21 cellular contexts compared by ENCODE assay signal in the genomic region with DNA sequence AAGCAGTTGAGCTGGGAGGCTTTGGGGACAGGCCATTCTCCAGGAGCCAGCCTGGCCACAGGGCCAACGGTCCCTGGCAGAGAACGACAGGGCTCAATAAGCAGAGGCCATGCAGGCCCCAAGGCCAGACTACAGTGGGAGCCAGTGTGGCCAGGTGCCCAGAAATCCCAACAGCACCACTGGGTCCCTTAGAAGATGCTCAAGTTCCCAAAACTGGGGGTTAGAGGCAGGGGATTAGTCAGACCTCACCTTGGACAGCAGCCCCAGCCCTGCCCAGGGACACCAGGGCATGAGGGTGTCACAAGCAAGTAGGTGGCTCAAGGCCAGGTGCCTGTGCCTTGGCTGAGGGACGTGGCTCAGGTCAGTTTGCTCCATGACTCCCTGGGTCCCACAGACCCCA.
"Had no signal": no experiment of that assay in that cellular context is flagged by ENCODE, and none has a peak within 500 bp of the region (broad histone marks: within the 10 kb centered on the region; RNA-seq: fewer than 3 reads in every experiment).

No MANE protein-coding gene starts in this region.

- H3K36me3 Mint-ChIP-seq: WTC11 had no signal

- H3K27me3 ChIP-seq: esophagus squamous epithelium, gastroesophageal sphincter, stomach, suprapubic skin, tibial nerve had no signal

- H3K4me3 Mint-ChIP-seq: activated naive CD4-positive, alpha-beta T cell treated with anti-CD3 and anti-CD28 coated beads for 36 hours; activated naive CD8-positive, alpha-beta T cell treated with anti-CD3 and anti-CD28 coated beads, Interleukin-2, amount 10 ng/mL, durations not matched to agents 7 days and 5 days; activated T-cell treated with anti-CD3 and anti-CD28 coated beads, Interleukin-2, amount 50 U/mL, for 4 hours; endodermal cell; nephron progenitor cell; T-helper 1 cell treated with Interleukin-12 subunit alpha and Interleukin-12 subunit beta and Interleukin-4 antibody, amounts not matched to agents 30 μg/mL and 1 μg/mL, for 36 hours; WTC11 had no signal

- H3K9me3 ChIP-seq: esophagus squamous epithelium, gastroesophageal sphincter, stomach, suprapubic skin had no signal

- H3K36me3 ChIP-seq: esophagus squamous epithelium, gastroesophageal sphincter, stomach, suprapubic skin had no signal

- H3K27ac Mint-ChIP-seq: activated naive CD4-positive, alpha-beta T cell treated with anti-CD3 and anti-CD28 coated beads for 36 hours; activated naive CD8-positive, alpha-beta T cell treated with anti-CD3 and anti-CD28 coated beads, Interleukin-2, amount 10 ng/mL, durations not matched to agents 7 days and 5 days; endodermal cell; nephron progenitor cell; WTC11 had no signal

- H3K4me3 ChIP-seq: coronary artery, esophagus squamous epithelium, gastroesophageal sphincter, stomach, suprapubic skin, tibial nerve had no signal

- DNase-seq: activated CD8-positive, alpha-beta memory T cell treated with anti-CD3 and anti-CD28 coated beads for 24 hours; activated CD8-positive, alpha-beta memory T cell treated with anti-CD3 and anti-CD28 coated beads, Interleukin-2, amount 50 U/mL, for 4 hours; activated naive CD4-positive, alpha-beta T cell treated with anti-CD3 and anti-CD28 coated beads for 36 hours; activated naive CD8-positive, alpha-beta T cell treated with anti-CD3 and anti-CD28 coated beads, Interleukin-2, amount 10 ng/mL, durations not matched to agents 7 days and 5 days; activated T-cell treated with anti-CD3 and anti-CD28 coated beads, Interleukin-2, amount 50 U/mL, for 4 hours; cerebellar nuclear complex; endodermal cell; esophagus squamous epithelium; left colon; mammary epithelial cell; nephron progenitor cell; stimulated activated CD4-positive, alpha-beta T cell treated with anti-CD3 and anti-CD28 coated beads, Interleukin-12 subunit alpha, Interleukin-12 subunit beta, amount 100 ng/mL, for 4 hours; stimulated activated CD4-positive, alpha-beta T cell treated with anti-CD3 and anti-CD28 coated beads, Interleukin-1b, Interleukin-23, amount 100 ng/mL, for 48 hours; stomach; T1000 had no signal

- H3K4me1 Mint-ChIP-seq: endodermal cell, nephron progenitor cell had no signal

- ATAC-seq: activated T-cell treated with anti-CD3 and anti-CD28 coated beads, Interleukin-2, amount 50 U/mL, for 4 hours; gastroesophageal sphincter; left colon; WTC11 had no signal

- H3K9me3 Mint-ChIP-seq: activated T-cell treated with anti-CD3 and anti-CD28 coated beads, Interleukin-2, amount 50 U/mL, for 4 hours had no signal

- H3K27me3 Mint-ChIP-seq: activated naive CD8-positive, alpha-beta T cell treated with anti-CD3 and anti-CD28 coated beads, Interleukin-2, amount 10 ng/mL, durations not matched to agents 7 days and 5 days had no signal

- H3K27ac ChIP-seq: coronary artery, esophagus squamous epithelium, gastroesophageal sphincter, stomach, suprapubic skin, tibial nerve had no signal
